Comparison of ENCODE assay signal across 9 cellular contexts in genomic region chr12:49187184-49187583, GRCh38. TPM values are rescaled to one million over a fixed set of nuclear protein-coding genes. Genes with fewer than 3 reads are reported as not detected.
DNase-seq lines count a peak whose midpoint lies in the region; ATAC-seq, FAIRE-seq and TF ChIP-seq lines count a peak whose summit lies in the region.
"Had no signal": no experiment of that assay in that cellular context is flagged by ENCODE, and none has a peak within 500 bp of the region (broad histone marks: within the 10 kb centered on the region; RNA-seq: fewer than 3 reads in every experiment).

No MANE protein-coding gene starts in this region.

- H3K23me2 ChIP-seq in H9 (ENCODE audit: insufficient read length, low read depth, low read length, poor library complexity, severe bottlenecking), result no peaks in the 10 kb centered on the region

- H3K79me2 ChIP-seq in endothelial cell of umbilical vein (ENCODE audit: control insufficient read depth, insufficient read depth, low read length), result peaks cover 26% of the 10 kb centered on the region
- no peaks in the 10 kb centered on the region; the same call in 1 of the 2 replicates for H3K79me2 ChIP-seq in H9 (ENCODE audit: insufficient read depth, low read length)

- H3K4me1 ChIP-seq in Peyer's patch, result peaks cover 0 to 21% (median 4%) of the 10 kb centered on the region in 4 donors
- H3K4me1 ChIP-seq in endothelial cell of umbilical vein (ENCODE audit: control insufficient read depth, extremely low read depth, insufficient read depth, low read length), result peaks cover 28% of the 10 kb centered on the region
- no peaks in the 10 kb centered on the region for H3K4me1 ChIP-seq in aorta (ENCODE audit: control insufficient read depth in 1 of 2, insufficient read depth in 2 of 2, low read length in 2 of 2)
- H3K4me1 ChIP-seq in H9 (ENCODE audit: insufficient read depth, low read length), result no peaks in the 10 kb centered on the region; the same call in 1 of the 2 replicates

- no peak overlapping the region for H2BK20ac ChIP-seq in H9 (ENCODE audit: low read depth, low read length, poor library complexity, severe bottlenecking)

- H3K27ac ChIP-seq in Peyer's patch, result peak overlapping the region; percentile 14 to 98 (median 56)
- H3K27ac ChIP-seq in endothelial cell of umbilical vein (ENCODE audit: insufficient read depth, low read depth, low read length), result peak overlapping the region; percentile 24
- H3K27ac ChIP-seq in aorta (ENCODE audit: low read depth in 1 of 2, low read length in 2 of 2), result no peak overlapping the region
- no peak overlapping the region for H3K27ac ChIP-seq in H9 (ENCODE audit: insufficient read length, low read depth, low read length)

- no TSS peak for BruUV-seq in endothelial cell of umbilical vein (replicated peaks; lab: Mats Ljungman, UMichigan)

- H2AFZ ChIP-seq in endothelial cell of umbilical vein (ENCODE audit: low read depth, low read length), result no peak overlapping the region
- H2AFZ ChIP-seq in H9 (ENCODE audit: low read length), result no peak overlapping the region

- H2AK5ac ChIP-seq in H9 (ENCODE audit: insufficient read length, low read length), result no peak overlapping the region

- H3K4me2 ChIP-seq in endothelial cell of umbilical vein (ENCODE audit: insufficient read depth, low read length) (peak overlapping the region; percentile 93), H9 (ENCODE audit: insufficient read depth, insufficient read length, low read length) (no peak overlapping the region)

- H3K4ac ChIP-seq in H9 (ENCODE audit: low read depth, low read length), result no peak overlapping the region

- peaks cover 19% of the 10 kb centered on the region for H3K4me1 Mint-ChIP-seq in activated T-cell treated with anti-CD3 and anti-CD28 coated beads, Interleukin-2, amount 50 U/mL, for 24 hours (ENCODE audit: low read depth)
- H3K4me1 Mint-ChIP-seq in H9, result peaks cover 9 to 19% of the 10 kb centered on the region in 2 experiments

- H4K5ac ChIP-seq in H9 (ENCODE audit: insufficient read length, low read depth, low read length), result no peak overlapping the region

- peak; percentile 55 for ATAC-seq in aorta (ENCODE audit: low FRiP score)

- dilution Hi-C loops in endothelial cell of umbilical vein (cut with MboI; ENCODE audit: extremely low pct_ligation_motif_present, low sequenced_read_pairs), result no loop called here

- POLR2A ChIA-PET in endothelial cell of umbilical vein (lab: Charles Lee), result interaction anchor here (1.5 to 4.8 kb wide), 3 partner anchors 35 to 56 kb away, joined by 5 to 58 read pairs (median 17); partner anchors contain the start of gene TUBA1B

- no peak overlapping the region for H3K14ac ChIP-seq in H9 (ENCODE audit: insufficient read depth, low read length)

- no peak overlapping the region for H3K56ac ChIP-seq in H9 (ENCODE audit: insufficient read length, low read depth, low read length)

- peaks cover 36% of the 10 kb centered on the region for H3K36me3 Mint-ChIP-seq in activated T-cell treated with anti-CD3 and anti-CD28 coated beads, Interleukin-2, amount 50 U/mL, for 24 hours (ENCODE audit: low read depth)
- peaks cover 17 to 24% (median 22%) of the 10 kb centered on the region in 3 experiments for H3K36me3 Mint-ChIP-seq in H9 (ENCODE audit: insufficient read depth in 1 of 3, low read depth in 3 of 3)

- no peak overlapping the region for H2BK120ac ChIP-seq in H9 (ENCODE audit: low read depth, low read length, poor library complexity, severe bottlenecking)

- DNase-seq in activated T-cell treated with anti-CD3 and anti-CD28 coated beads, Interleukin-2, amount 50 U/mL, for 24 hours, result no peak
- DNase-seq in activated T-cell treated with anti-CD3 and anti-CD28 coated beads for 4 hours (no peak), Peyer's patch (no peak), endothelial cell of umbilical vein (ENCODE audit: low read depth, low spot score) (peak; percentile 50), mucosa of gallbladder (ENCODE audit: low spot score) (peak; percentile 25), aorta (peak in 1 of 2 donors; percentile 66), H9 (no peak), SIG-M5 (lab: John Stamatoyannopoulos, UW) (no peak)

- intact Hi-C loops in endothelial cell of umbilical vein (cut with micrococcal nuclease) (loop anchor here (1.0 kb wide), 1 partner anchor 57 kb away; no protein-coding TSS in a partner anchor), aorta (cut with DNase I) (loop anchor here (5.0 kb wide), 2 partner anchors 45 to 55 kb away; partner anchors contain the start of gene TUBA1B (in 2 of the 2))

- H4K91ac ChIP-seq in H9 (ENCODE audit: insufficient read length, low read depth, low read length), result no peak overlapping the region

- WGBS in aorta, 2 donors, result 2 to 5% methylated on average over 5 of the region's 5 CpGs
- no CpG with 5 or more reads among the region's 5 CpGs for WGBS in H9 (ENCODE audit: extremely low coverage, insufficient read length, low lambda C conversion rate)

- no peaks in the 10 kb centered on the region for H3K9me1 ChIP-seq in endothelial cell of umbilical vein (replicated peaks; ENCODE audit: control insufficient read depth, extremely low read depth, insufficient read depth, low read length)

- TF ChIP-seq POLR2A in Peyer's patch (IDR thresholded peaks at IDR 0.05) (no peak), endothelial cell of umbilical vein (IDR thresholded peaks at IDR 0.05; ENCODE audit: low read depth, low read length) (no peak)

- H3K27me3 Mint-ChIP-seq in activated T-cell treated with anti-CD3 and anti-CD28 coated beads, Interleukin-2, amount 50 U/mL, for 24 hours, result no peaks in the 10 kb centered on the region
- no peaks in the 10 kb centered on the region for H3K27me3 Mint-ChIP-seq in H9 (ENCODE audit: low read depth)
- H3K27me3 Mint-ChIP-seq: activated naive CD4-positive, alpha-beta T cell treated with anti-CD3 and anti-CD28 coated beads, Interleukin-2, amount 50 U/mL, for 24 hours had no signal

- H3K4me3 ChIP-seq in Peyer's patch (peak overlapping the region in 1 of 4 donors; percentile 82), endothelial cell of umbilical vein (replicated peaks in 1 of 3; ENCODE audit: insufficient read depth in 1 of 3, low read depth in 1 of 3, low read length in 3 of 3) (peak overlapping the region; percentile 52 to 95 (median 89)), aorta (ENCODE audit: low read length in 2 of 2) (peak overlapping the region; percentile 73 to 92)

- no peak for TF ChIP-seq CTCF in Peyer's patch (IDR thresholded peaks at IDR 0.05)
- no peak for TF ChIP-seq CTCF in endothelial cell of umbilical vein (IDR thresholded peaks at IDR 0.05; ENCODE audit: extremely low read depth in 1 of 2, insufficient read depth in 1 of 2, low read depth in 1 of 2, low read length in 2 of 2)
- no peak for TF ChIP-seq CTCF in H9 (conservative IDR thresholded peaks at IDR 0.05)

- H3K23ac ChIP-seq in H9 (ENCODE audit: insufficient read length, low read depth, low read length), result no peak overlapping the region

- no peak overlapping the region for H2BK15ac ChIP-seq in H9 (ENCODE audit: low read depth, low read length)

- H4K20me1 ChIP-seq in endothelial cell of umbilical vein (replicated peaks; ENCODE audit: control insufficient read depth, extremely low read depth, insufficient read depth, low read length) (peaks cover 9% of the 10 kb centered on the region), H9 (ENCODE audit: control insufficient read depth, insufficient read depth, insufficient read length) (no peaks in the 10 kb centered on the region)

- no peak overlapping the region for H3T11ph ChIP-seq in H9 (ENCODE audit: low read length)

- no peak overlapping the region for H3K27ac Mint-ChIP-seq in activated T-cell treated with anti-CD3 and anti-CD28 coated beads, Interleukin-2, amount 50 U/mL, for 24 hours
- no peak overlapping the region for H3K27ac Mint-ChIP-seq in H9

- peak overlapping the region; percentile 96 for H3K4me3 Mint-ChIP-seq in activated T-cell treated with anti-CD3 and anti-CD28 coated beads, Interleukin-2, amount 50 U/mL, for 24 hours
- peak overlapping the region in 1 of 2 experiments; percentile 47; a peak in 2 of 5 replicates for H3K4me3 Mint-ChIP-seq in H9

- H3K36me3 ChIP-seq in Peyer's patch, result peaks cover 0 to 14% (median 0%) of the 10 kb centered on the region in 3 donors
- H3K36me3 ChIP-seq in endothelial cell of umbilical vein (ENCODE audit: control insufficient read depth in 2 of 2, extremely low read depth in 1 of 2, insufficient read depth in 2 of 2, low read length in 2 of 2), result peaks cover 10 to 12% of the 10 kb centered on the region in 2 experiments
- H3K36me3 ChIP-seq in aorta (ENCODE audit: control insufficient read depth in 1 of 2, insufficient read depth in 2 of 2, low read length in 1 of 2), result no peaks in the 10 kb centered on the region

- H3K9ac ChIP-seq in endothelial cell of umbilical vein (replicated peaks; ENCODE audit: extremely low read depth, insufficient read depth, low read length) (peak overlapping the region; percentile 84), H9 (ENCODE audit: extremely low read depth, insufficient read length, low read length) (no peak overlapping the region)

- H3K18ac ChIP-seq in H9 (ENCODE audit: insufficient read length, low read depth, low read length), result no peak overlapping the region

- no peaks in the 10 kb centered on the region for H3K79me1 ChIP-seq in H9 (ENCODE audit: insufficient read depth, low read depth, low read length, poor library complexity, severe bottlenecking)

- H2BK5ac ChIP-seq in H9 (ENCODE audit: insufficient read length, low read length), result no peak overlapping the region

- peak; percentile 40 for FAIRE-seq in endothelial cell of umbilical vein (lab: Jason Lieb, UNC)

- no peaks in the 10 kb centered on the region for H3K9me3 Mint-ChIP-seq in activated T-cell treated with anti-CD3 and anti-CD28 coated beads, Interleukin-2, amount 50 U/mL, for 24 hours
- no peaks in the 10 kb centered on the region; a peak in 1 of 5 replicates for H3K9me3 Mint-ChIP-seq in H9
- H3K9me3 Mint-ChIP-seq: activated naive CD4-positive, alpha-beta T cell treated with anti-CD3 and anti-CD28 coated beads, Interleukin-2, amount 50 U/mL, for 24 hours had no signal

- peaks cover 0 to 3% (median 0%) of the 10 kb centered on the region in 4 donors for H3K9me3 ChIP-seq in Peyer's patch
- H3K9me3 ChIP-seq in endothelial cell of umbilical vein (replicated peaks; ENCODE audit: control insufficient read depth, insufficient read depth, low read length), result no peaks in the 10 kb centered on the region
- no peaks in the 10 kb centered on the region for H3K9me3 ChIP-seq in aorta (ENCODE audit: control insufficient read depth, low read length)
- no peaks in the 10 kb centered on the region for H3K9me3 ChIP-seq in H9 (ENCODE audit: control insufficient read depth, low read depth, low read length)

- H4K8ac ChIP-seq in H9 (replicated peaks; ENCODE audit: insufficient read length, low read depth, low read length), result no peak overlapping the region

- H3K27me3 ChIP-seq in Peyer's patch, result no peaks in the 10 kb centered on the region
- H3K27me3 ChIP-seq in endothelial cell of umbilical vein (ENCODE audit: control insufficient read depth in 2 of 2, insufficient read depth in 2 of 2, low read length in 2 of 2), result no peaks in the 10 kb centered on the region
- no peaks in the 10 kb centered on the region for H3K27me3 ChIP-seq in aorta (ENCODE audit: control insufficient read depth in 1 of 2, insufficient read depth in 2 of 2, low read length in 1 of 2)
- H3K27me3 ChIP-seq in H9 (ENCODE audit: insufficient read depth, low read length), result no peaks in the 10 kb centered on the region

- no peak overlapping the region for H2BK12ac ChIP-seq in H9 (ENCODE audit: insufficient read length, low read depth, low read length)

- CTCF ChIA-PET in endothelial cell of umbilical vein (lab: Charles Lee), result interaction anchor here (0.6 to 4.3 kb wide), 6 partner anchors 17 to 119 kb away, joined by 3 to 38 read pairs (median 13); partner anchors contain the start of gene TUBA1B

RNA-seq across cellular contexts. Expression of gene TUBA1A, which starts 1.7 kb away (rescaled TPM):
- 10 to 100 TPM; 16.5 to 50.3 (median 37.0) TPM for total RNA-seq in Peyer's patch
- 701 and 740 TPM in 2 replicates for total RNA-seq in endothelial cell of umbilical vein
- 2,429 and 3,046 TPM in 2 replicates for polyA plus RNA-seq in endothelial cell of umbilical vein
- polyA plus RNA-seq in endothelial cell of umbilical vein (2011; cell fraction: cytosol; rRNA removed), result 1,553 and 1,641 TPM in 2 replicates
- 917 and 1,076 TPM in 2 replicates for polyA plus RNA-seq in endothelial cell of umbilical vein (2011; cell fraction: nucleus; rRNA removed)
- 924 and 1,060 TPM in 2 replicates for polyA plus RNA-seq in endothelial cell of umbilical vein (2012)
- polyA minus RNA-seq in endothelial cell of umbilical vein, result 1,517 and 1,697 TPM in 2 replicates
- 2.2 TPM for polyA minus RNA-seq in endothelial cell of umbilical vein (2011; cell fraction: cytosol; rRNA and poly(A)+ RNA removed)
- 321 and 332 TPM in 2 replicates for polyA minus RNA-seq in endothelial cell of umbilical vein (2011; cell fraction: nucleus; rRNA and poly(A)+ RNA removed)
- 155 TPM for total RNA-seq in mucosa of gallbladder
- 100 to 1,000 TPM; 148 to 253 TPM for total RNA-seq in aorta
- polyA plus RNA-seq in aorta, result 100 to 1,000 TPM; 102 to 172 TPM
- 148 and 149 TPM in 2 replicates for total RNA-seq in H9 (2021)

RNA-seq across cellular contexts. Expression of gene TUBA1B, which starts 56.0 kb away (rescaled TPM):
- total RNA-seq in Peyer's patch (100 to 1,000 TPM; 154 to 578 (median 243) TPM), endothelial cell of umbilical vein (2,228 and 2,245 TPM in 2 replicates), mucosa of gallbladder (361 TPM), aorta (100 to 1,000 TPM; 403 to 813 TPM), H9 (2021) (2,063 and 2,102 TPM in 2 replicates)
- polyA plus RNA-seq in endothelial cell of umbilical vein (5,362 and 5,535 TPM in 2 replicates), aorta (100 to 1,000 TPM; 619 to 672 TPM)
- polyA plus RNA-seq in endothelial cell of umbilical vein (2011; cell fraction: cytosol; rRNA removed), result 3,501 and 4,863 TPM in 2 replicates
- 1,748 and 1,873 TPM in 2 replicates for polyA plus RNA-seq in endothelial cell of umbilical vein (2011; cell fraction: nucleus; rRNA removed)
- 1,739 and 2,630 TPM in 2 replicates for polyA plus RNA-seq in endothelial cell of umbilical vein (2012)
- 3,873 and 4,381 TPM in 2 replicates for polyA minus RNA-seq in endothelial cell of umbilical vein
- 1,513 TPM for polyA minus RNA-seq in endothelial cell of umbilical vein (2011; cell fraction: cytosol; rRNA and poly(A)+ RNA removed)
- 672 and 794 TPM in 2 replicates for polyA minus RNA-seq in endothelial cell of umbilical vein (2011; cell fraction: nucleus; rRNA and poly(A)+ RNA removed)

Comparison
In these comparisons a context has a peak if more than half of its experiments do, and no peak if none do; other contexts are left out.
1. DNase-seq: peak in endothelial cell of umbilical vein (single experiment) and mucosa of gallbladder (single experiment); none in activated T-cell treated with anti-CD3 and anti-CD28 coated beads, Interleukin-2, amount 50 U/mL, for 24 hours (single experiment), activated T-cell treated with anti-CD3 and anti-CD28 coated beads for 4 hours (single experiment), Peyer's patch (0 of 3), H9 (single experiment) and SIG-M5 (single experiment).
2. H3K27ac ChIP-seq: peak in Peyer's patch (4 of 4) and endothelial cell of umbilical vein (single experiment); none in aorta (0 of 2) and H9 (single experiment).